In genomic region chr5:143066556-143067281, GRCh38 we compare ENCODE assay signal across 8 cellular contexts.
DNase-seq lines count a peak whose midpoint lies in the region; ATAC-seq and TF ChIP-seq lines count a peak whose summit lies in the region.

No MANE protein-coding gene starts in this region.

- TF ChIP-seq CTCF in GM13977 (IDR thresholded peaks at IDR 0.05; ENCODE audit: extremely low read depth, insufficient read depth, missing control alignments) = no peak
- no peak for TF ChIP-seq CTCF in gastroesophageal sphincter (IDR thresholded peaks at IDR 0.05)
- TF ChIP-seq CTCF in neural progenitor cell (IDR thresholded peaks at IDR 0.05) = no peak

- H2AFZ ChIP-seq in neural progenitor cell (replicated peaks) = no peak overlapping the region

- peaks cover 9 to 11% of the 10 kb centered on the region in 2 donors for H3K9me3 Mint-ChIP-seq in stimulated activated naive CD8-positive, alpha-beta T cell treated with anti-CD3 and anti-CD28 coated beads, Interleukin-15, amount 100 ng/mL, for 72 hours
- H3K9me3 Mint-ChIP-seq in neural progenitor cell = peaks cover 4% of the 10 kb centered on the region

- peak overlapping the region; percentile 69 to 85 for H3K27ac Mint-ChIP-seq in stimulated activated naive CD8-positive, alpha-beta T cell treated with anti-CD3 and anti-CD28 coated beads, Interleukin-15, amount 100 ng/mL, for 72 hours
- no peak overlapping the region for H3K27ac Mint-ChIP-seq in neural progenitor cell

- peak overlapping the region; percentile 11 to 39 for H3K4me3 Mint-ChIP-seq in stimulated activated naive CD8-positive, alpha-beta T cell treated with anti-CD3 and anti-CD28 coated beads, Interleukin-15, amount 100 ng/mL, for 72 hours
- H3K4me3 Mint-ChIP-seq in neural progenitor cell = no peak overlapping the region

- TF ChIP-seq POLR2A in gastroesophageal sphincter (IDR thresholded peaks at IDR 0.05) = no peak

- H3K4me3 ChIP-seq in gastroesophageal sphincter (no peak overlapping the region), neural progenitor cell (no peak overlapping the region)

- H3K27ac ChIP-seq in gastroesophageal sphincter (peak overlapping the region in 3 of 4 donors; percentile 8 to 42 (median 11)), neural progenitor cell (no peak overlapping the region)

- in situ Hi-C loops in GM13977 (cut with MboI; ENCODE audit: low pct_unique_long_range_greater_than_20kb, low sequenced_read_pairs, unreplicated experiment) = no loop called here

- H3K79me2 ChIP-seq in neural progenitor cell (ENCODE audit: low read depth) = no peaks in the 10 kb centered on the region

- H3K27me3 ChIP-seq in gastroesophageal sphincter (no peaks in the 10 kb centered on the region), neural progenitor cell (no peaks in the 10 kb centered on the region)

- no peaks in the 10 kb centered on the region for H3F3A ChIP-seq in neural progenitor cell (ENCODE audit: low read depth)

- no peaks in the 10 kb centered on the region for H4K20me1 ChIP-seq in neural progenitor cell (ENCODE audit: low read depth)

- H3K9me3 ChIP-seq in gastroesophageal sphincter (no peaks in the 10 kb centered on the region), neural progenitor cell (ENCODE audit: low read depth) (no peaks in the 10 kb centered on the region)

- no peak overlapping the region for H3K9ac ChIP-seq in neural progenitor cell

- no peak overlapping the region for H3K4me2 ChIP-seq in neural progenitor cell

- H3K4me1 ChIP-seq in gastroesophageal sphincter (peaks cover 4 to 47% (median 19%) of the 10 kb centered on the region in 3 donors), neural progenitor cell (no peaks in the 10 kb centered on the region)

- TF ChIP-seq EP300 in gastroesophageal sphincter (IDR thresholded peaks at IDR 0.05) = no peak

- DNase-seq in GM13977 (ENCODE audit: low spot score) (peak; percentile 44), NCI-H1092 treated with DMSO at 0.1 percent for 48 hours (lab: John Stamatoyannopoulos, UW) (peak; percentile 79), NCI-H2081 (lab: John Stamatoyannopoulos, UW) (no peak), neural progenitor cell (ENCODE audit: low spot score) (no peak)
- DNase-seq in stimulated activated naive CD8-positive, alpha-beta T cell treated with anti-CD3 and anti-CD28 coated beads, Interleukin-15, amount 100 ng/mL, for 72 hours = peak in 1 of 2 donors; percentile 13

- peaks cover 9% of the 10 kb centered on the region for H3K36me3 Mint-ChIP-seq in neural progenitor cell

- peaks cover 40% of the 10 kb centered on the region for H3K4me1 Mint-ChIP-seq in stimulated activated naive CD8-positive, alpha-beta T cell treated with anti-CD3 and anti-CD28 coated beads, Interleukin-15, amount 100 ng/mL, for 72 hours
- peaks cover 22% of the 10 kb centered on the region for H3K4me1 Mint-ChIP-seq in neural progenitor cell

- H3K36me3 ChIP-seq in gastroesophageal sphincter (peaks cover 4 to 12% of the 10 kb centered on the region in 2 donors), neural progenitor cell (no peaks in the 10 kb centered on the region)

- 60 to 73% methylated on average over 6 to 7 of the region's 8 CpGs for WGBS in gastroesophageal sphincter (ENCODE audit: low coverage in 1 of 2), 2 donors

- no peaks in the 10 kb centered on the region for H3K27me3 Mint-ChIP-seq in stimulated activated naive CD8-positive, alpha-beta T cell treated with anti-CD3 and anti-CD28 coated beads, Interleukin-15, amount 100 ng/mL, for 72 hours
- H3K27me3 Mint-ChIP-seq in neural progenitor cell (ENCODE audit: insufficient read depth, low read depth) = peaks cover 4% of the 10 kb centered on the region

- peak; percentile 60 for ATAC-seq in GM21576 (IDR thresholded peaks at IDR 0.05; ENCODE audit: unreplicated experiment)
- peak; percentile 16 for ATAC-seq in gastroesophageal sphincter
- peak; percentile 72 for ATAC-seq in stimulated activated naive CD8-positive, alpha-beta T cell treated with anti-CD3 and anti-CD28 coated beads, Interleukin-15, amount 100 ng/mL, for 72 hours
- no peak for ATAC-seq in esophagus mucosa

Comparison
In these comparisons a context has a peak if more than half of its experiments do, and no peak if none do; other contexts are left out.
1. DNase-seq: peak in GM13977 (single experiment) and NCI-H1092 treated with DMSO at 0.1 percent for 48 hours (single experiment); none in NCI-H2081 (0 of 2) and neural progenitor cell (single experiment).